Comparison of ENCODE assay signal across 8 cellular contexts in the genomic region with DNA sequence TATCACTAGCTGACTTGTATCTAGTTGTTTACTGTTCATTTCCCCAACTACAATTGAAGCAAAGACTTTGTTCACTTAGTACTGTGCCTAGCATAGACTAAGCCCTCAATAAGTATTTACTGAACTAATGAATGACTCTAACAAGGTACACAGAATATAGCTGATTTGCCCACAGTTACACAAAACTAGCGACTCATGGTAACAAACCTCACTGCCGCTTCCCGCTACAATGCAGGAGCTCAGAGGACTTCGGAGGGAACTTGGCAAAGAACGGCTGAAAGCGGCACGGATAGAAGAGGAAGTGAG. TPM values are rescaled to one million over a fixed set of nuclear protein-coding genes. Genes with fewer than 3 reads are reported as not detected.
DNase-seq lines count a peak whose midpoint lies in the region; ATAC-seq and TF ChIP-seq lines count a peak whose summit lies in the region.

No MANE protein-coding gene starts in this region.

- no peaks in the 10 kb centered on the region for H3K9me3 Mint-ChIP-seq in endothelial cell (ENCODE audit: unreplicated experiment)

- H3K4me1 ChIP-seq in neutrophil (ENCODE audit: control insufficient read depth in 1 of 2, insufficient read depth in 1 of 2, low read depth in 1 of 2, low read length in 1 of 2), result peaks cover 27 to 41% of the 10 kb centered on the region in 2 experiments

- peak overlapping the region; percentile 77 to 87 for H3K4me3 ChIP-seq in neutrophil (ENCODE audit: low read depth in 1 of 2, low read length in 1 of 2)

- no peaks in the 10 kb centered on the region for H3K36me3 Mint-ChIP-seq in endothelial cell (ENCODE audit: low read depth, unreplicated experiment)

- DNase-seq in activated CD4-positive, alpha-beta T cell treated with anti-CD3 and anti-CD28 coated beads for 48 hours, result peak; percentile 48
- no peak for DNase-seq in activated CD4-positive, alpha-beta T cell treated with anti-CD3 and anti-CD28 coated beads for 4 hours
- peak; percentile 74 for DNase-seq in RPMI8226
- DNase-seq in endothelial cell (ENCODE audit: low spot score), result no peak
- no peak for DNase-seq in NCI-H1048 (lab: John Stamatoyannopoulos, UW)
- DNase-seq in NCI-H2081 treated with DMSO at 0.1 percent for 48 hours (lab: John Stamatoyannopoulos, UW), result no peak

- H3K4me1 Mint-ChIP-seq in endothelial cell (ENCODE audit: unreplicated experiment), result peaks cover 16% of the 10 kb centered on the region

- H3K27ac ChIP-seq in neutrophil, result peak overlapping the region; percentile 92

- H3K27me3 Mint-ChIP-seq in endothelial cell (ENCODE audit: unreplicated experiment), result peaks cover 7% of the 10 kb centered on the region

- H3K27ac Mint-ChIP-seq in endothelial cell (ENCODE audit: unreplicated experiment), result peak overlapping the region; percentile 95

- no peak for ATAC-seq in HG03342 (IDR thresholded peaks at IDR 0.05; ENCODE audit: unreplicated experiment)

- H3K4me3 Mint-ChIP-seq in endothelial cell (ENCODE audit: unreplicated experiment), result peak overlapping the region; percentile 93

- TF ChIP-seq CTCF in endothelial cell (IDR thresholded peaks at IDR 0.05; ENCODE audit: unreplicated experiment) (no peak), neutrophil (IDR thresholded peaks at IDR 0.05) (no peak)

- H3K36me3 ChIP-seq in neutrophil, result peaks cover 7% of the 10 kb centered on the region

- H3K27me3 ChIP-seq in neutrophil, result no peaks in the 10 kb centered on the region

- no peaks in the 10 kb centered on the region for H3K9me3 ChIP-seq in neutrophil

RNA-seq across cellular contexts. Expression of gene EFTUD2, which starts 0.5 kb away (rescaled TPM):
- 154 TPM for total RNA-seq in endothelial cell (ENCODE audit: unreplicated experiment)

RNA-seq across cellular contexts. Expression of gene GFAP, which starts 16.6 kb away (rescaled TPM):
- total RNA-seq in endothelial cell (ENCODE audit: unreplicated experiment), result not detected

RNA-seq across cellular contexts. Expression of gene KIF18B, which starts 48.9 kb away (rescaled TPM):
- total RNA-seq in endothelial cell (ENCODE audit: unreplicated experiment), result 7.1 TPM

RNA-seq across cellular contexts. Expression of gene HIGD1B, which starts 51.0 kb away (rescaled TPM):
- not detected for total RNA-seq in endothelial cell (ENCODE audit: unreplicated experiment)

Comparison
In these comparisons a context has a peak if more than half of its experiments do, and no peak if none do; other contexts are left out.
1. DNase-seq: peak in activated CD4-positive, alpha-beta T cell treated with anti-CD3 and anti-CD28 coated beads for 48 hours (single experiment) and RPMI8226 (single experiment); none in activated CD4-positive, alpha-beta T cell treated with anti-CD3 and anti-CD28 coated beads for 4 hours (0 of 2), endothelial cell (single experiment), NCI-H1048 (single experiment) and NCI-H2081 treated with DMSO at 0.1 percent for 48 hours (single experiment).